9 cellular contexts compared by ENCODE assay signal in the genomic region with DNA sequence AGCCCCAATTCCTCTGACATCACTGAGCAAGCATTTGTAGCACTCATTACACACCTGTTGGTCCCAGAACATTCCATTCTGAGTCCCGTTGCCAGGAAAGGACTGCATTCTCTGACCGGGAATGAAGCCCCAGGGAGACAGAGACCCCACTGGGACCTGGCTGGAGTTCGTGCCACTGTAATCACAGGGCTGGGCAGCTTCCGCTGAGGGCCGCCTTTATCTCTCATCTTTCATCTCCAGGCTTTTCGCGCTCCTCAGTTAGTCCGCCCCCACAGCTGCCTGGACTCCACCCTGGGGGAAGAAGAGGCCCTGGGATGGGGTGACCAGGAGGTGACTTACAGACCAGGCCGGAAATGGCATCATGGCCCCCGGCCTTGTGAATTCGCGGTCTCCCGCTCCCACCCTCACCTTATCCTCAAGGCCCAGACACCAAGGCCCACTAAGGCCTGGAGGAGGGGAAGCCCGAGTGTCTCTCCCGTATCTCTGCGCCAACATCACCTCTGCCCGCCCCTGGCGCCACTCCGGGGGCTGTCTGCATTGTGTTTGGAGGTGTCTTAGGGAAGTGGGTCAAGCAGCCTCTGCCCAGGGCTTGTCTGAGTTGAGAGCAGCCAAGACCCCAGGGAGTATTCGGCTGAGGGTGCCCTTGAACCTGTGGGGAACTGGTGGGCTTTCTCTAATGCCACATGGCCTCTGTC.
DNase-seq lines count a peak whose midpoint lies in the region; ATAC-seq and TF ChIP-seq lines count a peak whose summit lies in the region.
"Had no signal": no experiment of that assay in that cellular context is flagged by ENCODE, and none has a peak within 500 bp of the region (broad histone marks: within the 10 kb centered on the region; RNA-seq: fewer than 3 reads in every experiment).

No MANE protein-coding gene starts in this region.

- H3K4me3 ChIP-seq in upper lobe of right lung, result no peak overlapping the region

- H3K27ac ChIP-seq in upper lobe of right lung, result peak overlapping the region; percentile 71

- DNase-seq in SHP77 (lab: John Stamatoyannopoulos, UW) (peak; percentile 14 to 17), SHP77 treated with DMSO at 0.1 percent for 48 hours (lab: John Stamatoyannopoulos, UW) (no peak), astrocyte of the hippocampus (ENCODE audit: low read depth, low spot score) (peak; percentile 69), left colon (peak in 1 of 2 donors; percentile 25), upper lobe of right lung (peak; percentile 90), ecto neural progenitor cell (ENCODE audit: low spot score) (no peak), SKM-1 (lab: John Stamatoyannopoulos, UW; ENCODE audit: unreplicated experiment) (no peak)
- DNase-seq: NCI-H187 treated with DMSO at 0.1 percent for 48 hours had no signal

- peaks cover 3% of the 10 kb centered on the region for H3K4me1 ChIP-seq in upper lobe of right lung

- intact Hi-C loops in left colon (cut with DNase I, micrococcal nuclease) (no loop called here), upper lobe of right lung (cut with DNase I) (no loop called here)

- TF ChIP-seq CTCF in upper lobe of right lung (IDR thresholded peaks at IDR 0.05), result no peak

- ATAC-seq in left colon (peak; percentile 60), upper lobe of right lung (peak; percentile 90), HG02588 (IDR thresholded peaks at IDR 0.05; ENCODE audit: unreplicated experiment) (no peak)

- no peaks in the 10 kb centered on the region for H3K27me3 ChIP-seq in upper lobe of right lung

- H3K9me3 ChIP-seq in upper lobe of right lung, result no peaks in the 10 kb centered on the region

- no peaks in the 10 kb centered on the region for H3K36me3 ChIP-seq in upper lobe of right lung

Comparison
In these comparisons a context has a peak if more than half of its experiments do, and no peak if none do; other contexts are left out.
1. DNase-seq: peak in SHP77 (2 of 2), astrocyte of the hippocampus (single experiment) and upper lobe of right lung (single experiment); none in SHP77 treated with DMSO at 0.1 percent for 48 hours (single experiment), ecto neural progenitor cell (single experiment) and SKM-1 (single experiment).